ENCODE assay signal across 9 cellular contexts in the genomic region with DNA sequence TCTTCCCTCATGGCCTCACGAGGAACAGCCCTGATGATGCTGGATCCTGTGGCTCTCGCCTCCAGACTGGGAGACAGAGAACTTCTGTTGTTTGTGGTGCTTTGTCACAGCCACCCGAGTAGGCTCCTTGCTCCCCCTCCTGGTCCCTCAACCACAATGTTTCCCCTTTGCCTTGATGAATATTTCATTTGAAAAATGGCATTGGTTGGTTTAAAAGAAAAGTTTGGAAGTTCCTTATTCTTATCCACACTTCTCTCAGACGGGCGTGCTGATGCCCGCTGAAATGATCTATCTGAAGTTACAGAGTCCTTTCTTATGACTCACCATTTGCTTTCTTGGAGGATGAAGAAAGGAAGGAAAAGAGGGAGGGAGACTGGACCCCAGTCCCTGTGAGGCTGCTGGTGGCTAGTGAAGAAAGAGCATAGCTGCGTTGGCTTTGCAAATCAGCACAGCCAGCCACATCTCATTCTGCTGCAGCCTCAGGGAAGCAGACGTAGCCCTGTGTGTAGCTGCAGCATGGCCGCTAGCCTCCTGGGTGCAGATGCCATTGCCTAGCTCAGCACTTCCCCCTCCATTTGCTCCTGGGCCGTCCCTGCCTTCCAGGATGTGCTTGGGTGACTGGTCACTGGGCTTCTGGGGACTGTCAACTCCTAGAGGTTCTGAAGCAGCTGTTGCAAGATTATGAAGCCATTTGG.
DNase-seq lines count a peak whose midpoint lies in the region; ATAC-seq and TF ChIP-seq lines count a peak whose summit lies in the region.
"Had no signal": no experiment of that assay in that cellular context is flagged by ENCODE, and none has a peak within 500 bp of the region (broad histone marks: within the 10 kb centered on the region; RNA-seq: fewer than 3 reads in every experiment).

No MANE protein-coding gene starts in this region.

- H3K9me3 ChIP-seq in CD4-positive, alpha-beta memory T cell (ENCODE audit: control insufficient read depth in 1 of 2, low read length in 2 of 2), result no peaks in the 10 kb centered on the region
- no peaks in the 10 kb centered on the region for H3K9me3 ChIP-seq in left lung

- ATAC-seq in left lung (peak; percentile 79), GM21529 (IDR thresholded peaks at IDR 0.05; ENCODE audit: unreplicated experiment) (no peak), HG02678 (IDR thresholded peaks at IDR 0.05; ENCODE audit: unreplicated experiment) (no peak)

- H3K4me1 Mint-ChIP-seq in CD4-positive, alpha-beta memory T cell, result peaks cover 1 to 5% (median 5%) of the 10 kb centered on the region in 4 donors

- H3K27me3 Mint-ChIP-seq in CD4-positive, alpha-beta memory T cell, result peaks cover 0 to 3% of the 10 kb centered on the region in 2 donors

- H3K36me3 ChIP-seq in CD4-positive, alpha-beta memory T cell (ENCODE audit: insufficient read depth, low read length), result no peaks in the 10 kb centered on the region
- H3K36me3 ChIP-seq in left lung, result no peaks in the 10 kb centered on the region

- intact Hi-C loops in CD4-positive, alpha-beta memory T cell (cut with micrococcal nuclease), result loop anchor here (1.0 to 10.0 kb wide), 2 partner anchors 682 to 797 kb away; no protein-coding TSS in a partner anchor
- intact Hi-C loops in left lung (cut with DNase I), result no loop called here

- TF ChIP-seq CTCF in left lung (IDR thresholded peaks at IDR 0.05), result no peak

- peak overlapping the region in 1 of 7 donors; percentile 31 for H3K27ac Mint-ChIP-seq in CD4-positive, alpha-beta memory T cell

- H3K36me3 Mint-ChIP-seq in CD4-positive, alpha-beta memory T cell, result no peaks in the 10 kb centered on the region

- no peaks in the 10 kb centered on the region for H3K9me3 Mint-ChIP-seq in CD4-positive, alpha-beta memory T cell

- no peak overlapping the region for H3K27ac ChIP-seq in CD4-positive, alpha-beta memory T cell (ENCODE audit: low read depth, low read length)
- H3K27ac ChIP-seq in caudate nucleus (ENCODE audit: low read depth, low read length) (no peak overlapping the region), left lung (peak overlapping the region; percentile 6 to 87)
- H3K27ac ChIP-seq: PC-9 had no signal

- CTCF ChIA-PET in CD4-positive, alpha-beta memory T cell (lab: Charles Lee; ENCODE audit: partially characterized antibody), result interaction anchor here (0.6 to 1.3 kb wide), 3 partner anchors 25 to 682 kb away, joined by 3 to 6 read pairs (median 3); no protein-coding TSS in a partner anchor

- peak; percentile 33 to 58 (median 47) for DNase-seq in CD4-positive, alpha-beta memory T cell
- DNase-seq in HT-29 (ENCODE audit: low spot score) (peak; percentile 35), UCSD-AML1 (lab: John Stamatoyannopoulos, UW; ENCODE audit: unreplicated experiment) (peak; percentile 37), caudate nucleus (lab: John Stamatoyannopoulos, UW) (peak in 44 of 61 donors; percentile 3 to 61 (median 19)), left lung (no peak)
- peak; percentile 14 to 21 for DNase-seq in stimulated activated CD8-positive, alpha-beta memory T cell treated with anti-CD3 and anti-CD28 coated beads, Interleukin-4, amount 100 ng/mL, for 4 hours (ENCODE audit: low read depth in 2 of 2, low spot score in 1 of 2)

- no peak overlapping the region for H3K4me3 Mint-ChIP-seq in CD4-positive, alpha-beta memory T cell

- H3K27me3 ChIP-seq in CD4-positive, alpha-beta memory T cell (ENCODE audit: insufficient read depth, low read length), result no peaks in the 10 kb centered on the region
- H3K27me3 ChIP-seq in left lung, result no peaks in the 10 kb centered on the region

- no peak overlapping the region for H3K4me3 ChIP-seq in CD4-positive, alpha-beta memory T cell (ENCODE audit: low read length in 2 of 2)
- no peak overlapping the region for H3K4me3 ChIP-seq in left lung
- H3K4me3 ChIP-seq: PC-9 had no signal

- H3K4me1 ChIP-seq in CD4-positive, alpha-beta memory T cell (ENCODE audit: insufficient read depth, low read length), result peaks cover 4% of the 10 kb centered on the region
- H3K4me1 ChIP-seq in left lung, result peaks cover 5 to 17% of the 10 kb centered on the region in 2 donors

- POLR2A ChIA-PET in CD4-positive, alpha-beta memory T cell (lab: Charles Lee; ENCODE audit: partially characterized antibody), result no interaction called here

Comparison
In these comparisons a context has a peak if more than half of its experiments do, and no peak if none do; other contexts are left out.
1. DNase-seq: peak in CD4-positive, alpha-beta memory T cell (5 of 5), HT-29 (single experiment), UCSD-AML1 (single experiment), caudate nucleus (44 of 61) and stimulated activated CD8-positive, alpha-beta memory T cell treated with anti-CD3 and anti-CD28 coated beads, Interleukin-4, amount 100 ng/mL, for 4 hours (2 of 2); none in left lung (0 of 2).
2. H3K27ac ChIP-seq: peak in left lung (2 of 2); none in CD4-positive, alpha-beta memory T cell (single experiment) and caudate nucleus (single experiment).